In the genomic region with DNA sequence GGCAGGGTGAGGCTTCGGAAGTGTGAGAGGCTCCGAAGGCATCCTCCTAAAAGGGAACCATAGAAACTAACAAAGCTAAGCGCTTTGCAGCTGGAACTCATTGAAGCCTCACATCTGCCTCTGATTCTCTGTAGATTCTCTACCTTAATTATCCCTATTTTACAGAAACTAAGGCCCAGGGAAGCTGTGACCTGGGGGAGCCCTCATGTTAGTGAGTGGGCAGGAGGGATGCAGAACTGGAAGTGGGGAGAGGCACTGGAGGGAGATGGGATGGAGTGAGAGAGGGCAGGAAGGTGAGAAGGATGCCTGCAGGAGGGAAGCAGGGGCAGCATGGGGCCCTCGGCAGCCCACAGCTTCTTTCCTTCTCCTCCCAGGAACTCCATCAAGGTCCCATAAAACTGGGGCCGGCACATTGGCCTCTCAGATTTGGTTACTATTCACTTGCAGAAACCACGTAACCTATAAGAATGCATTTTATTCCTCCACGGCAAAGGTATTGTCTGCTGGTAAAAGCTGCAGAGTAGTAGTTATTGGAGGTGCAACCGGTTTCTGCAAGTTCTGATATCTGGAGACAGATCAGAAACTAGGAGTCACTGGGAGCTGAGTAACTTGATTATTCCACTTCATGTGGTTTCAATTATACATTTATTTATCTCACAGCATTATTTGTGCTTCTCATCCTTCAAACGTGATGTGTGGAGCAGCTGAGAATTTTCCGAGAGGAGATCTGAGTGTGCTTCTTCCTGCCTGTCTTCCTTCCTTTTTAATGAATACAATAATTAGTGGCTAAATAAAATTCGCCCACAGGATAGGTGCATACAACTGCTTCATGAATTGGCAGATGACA, we compare ENCODE assay signal across 18 cellular contexts. TPM values are rescaled to one million over a fixed set of nuclear protein-coding genes. Genes with fewer than 3 reads are reported as not detected.
A peak's percentile ranks its signal among the peaks of the same experiment; 100 is the strongest.
DNase-seq lines count a peak whose midpoint lies in the region; ATAC-seq, FAIRE-seq and TF ChIP-seq lines count a peak whose summit lies in the region.
"Had no signal": no experiment of that assay in that cellular context is flagged by ENCODE, and none has a peak within 500 bp of the region (broad histone marks: within the 10 kb centered on the region; RNA-seq: fewer than 3 reads in every experiment).

No MANE protein-coding gene starts in this region.

- intact Hi-C loops in Right ventricle myocardium superior (cut with DNase I): loop anchor here (5.0 kb wide), 3 partner anchors 302 to 772 kb away; a partner anchor contains a TSS

- H3K56ac ChIP-seq in H9 (ENCODE audit: insufficient read length, low read depth, low read length): no peak overlapping the region
- H3K56ac ChIP-seq in mesendoderm (ENCODE audit: low read length): peak overlapping the region; percentile 59

- H3K27me3 ChIP-seq in H9 (ENCODE audit: insufficient read depth, low read length) (no peaks in the 10 kb centered on the region; the same call in 1 of the 2 replicates), astrocyte (ENCODE audit: insufficient read depth, low read length) (peaks cover 14% of the 10 kb centered on the region), mesendoderm (ENCODE audit: insufficient read depth, low read length, poor library complexity) (no peaks in the 10 kb centered on the region)

- no peak overlapping the region for H3K14ac ChIP-seq in H9 (ENCODE audit: insufficient read depth, low read length)

- H4K5ac ChIP-seq in H9 (ENCODE audit: insufficient read length, low read depth, low read length) (no peak overlapping the region), mesendoderm (ENCODE audit: low read length) (no peak overlapping the region)

- no peak overlapping the region for H2BK20ac ChIP-seq in H9 (ENCODE audit: low read depth, low read length, poor library complexity, severe bottlenecking)

- no peak overlapping the region for H2BK12ac ChIP-seq in H9 (ENCODE audit: insufficient read length, low read depth, low read length)

- H3K23ac ChIP-seq in H9 (ENCODE audit: insufficient read length, low read depth, low read length): no peak overlapping the region
- no peak overlapping the region for H3K23ac ChIP-seq in mesendoderm (ENCODE audit: low read length)

- no CpG with 5 or more reads among the region's 11 CpGs for WGBS in H9 (ENCODE audit: extremely low coverage, insufficient read length, low lambda C conversion rate)
- WGBS in mesendoderm (ENCODE audit: extremely low coverage, insufficient coverage, low lambda C conversion rate): no CpG with 5 or more reads among the region's 11 CpGs

- no peak overlapping the region for H2AFZ ChIP-seq in H9 (ENCODE audit: low read length)
- no peak overlapping the region for H2AFZ ChIP-seq in astrocyte (ENCODE audit: low read depth, low read length)
- H2AFZ ChIP-seq: PC-9 had no signal

- H3K18ac ChIP-seq in H9 (ENCODE audit: insufficient read length, low read depth, low read length) (no peak overlapping the region), mesendoderm (ENCODE audit: low read length) (no peak overlapping the region)

- no peak overlapping the region for H2BK15ac ChIP-seq in H9 (ENCODE audit: low read depth, low read length)
- H2BK15ac ChIP-seq in mesendoderm (replicated peaks; ENCODE audit: low read depth): no peak overlapping the region

- H3K36me3 Mint-ChIP-seq in H9 (ENCODE audit: insufficient read depth in 1 of 3, low read depth in 3 of 3): no peaks in the 10 kb centered on the region
- no peaks in the 10 kb centered on the region for H3K36me3 Mint-ChIP-seq in astrocyte (ENCODE audit: low read depth, unreplicated experiment)
- H3K36me3 Mint-ChIP-seq: activated naive CD4-positive, alpha-beta T cell treated with anti-CD3 and anti-CD28 coated beads, Interleukin-2, amount 50 U/mL, for 24 hours; CD4-positive, CD25-positive, alpha-beta regulatory T cell had no signal

- H3K9ac ChIP-seq in H9 (ENCODE audit: extremely low read depth, insufficient read length, low read length): no peak overlapping the region
- no peak overlapping the region for H3K9ac ChIP-seq in astrocyte (ENCODE audit: low read length)
- peak overlapping the region; percentile 12 for H3K9ac ChIP-seq in mesendoderm (ENCODE audit: low read length)

- FAIRE-seq in astrocyte (lab: Jason Lieb, UNC): no peak
- FAIRE-seq: G401.6, keratinocyte had no signal

- H4K91ac ChIP-seq in H9 (ENCODE audit: insufficient read length, low read depth, low read length): no peak overlapping the region

- H3K9me3 Mint-ChIP-seq in H9 (no peaks in the 10 kb centered on the region; a peak in 1 of 5 replicates), astrocyte (ENCODE audit: unreplicated experiment) (no peaks in the 10 kb centered on the region)
- H3K9me3 Mint-ChIP-seq: activated naive CD4-positive, alpha-beta T cell treated with anti-CD3 and anti-CD28 coated beads, Interleukin-2, amount 50 U/mL, for 24 hours; activated T-helper 1 cell treated with anti-CD3 and anti-CD28 coated beads, Interleukin-12 subunit alpha, Interleukin-12 subunit beta, Interleukin-2, Interleukin-4 antibody, amounts not matched to agents 30 ng/mL and 10 ng/mL and 1 ng/mL, durations not matched to agents 14 hours and 24 hours and 36 hours; T-helper 1 cell treated with Interleukin-12 subunit alpha and Interleukin-12 subunit beta and Interleukin-4 antibody, amounts not matched to agents 30 μg/mL and 1 μg/mL, for 36 hours had no signal

- DNase-seq in AG20443 (ENCODE audit: low spot score): peak; percentile 10
- no peak for DNase-seq in H9
- no peak for DNase-seq in astrocyte (ENCODE audit: low read depth)
- peak; percentile 26 for DNase-seq in mesendoderm
- no peak for DNase-seq in COR-L47 (lab: John Stamatoyannopoulos, UW)
- no peak for DNase-seq in Right ventricle myocardium superior
- DNase-seq in GM19240 (ENCODE audit: insufficient read length, low spot score): no peak
- DNase-seq: SIG-M5 had no signal

- H2BK120ac ChIP-seq in H9 (ENCODE audit: low read depth, low read length, poor library complexity, severe bottlenecking) (no peak overlapping the region), mesendoderm (ENCODE audit: low read depth, low read length) (no peak overlapping the region)

- H3K79me1 ChIP-seq in H9 (ENCODE audit: insufficient read depth, low read depth, low read length, poor library complexity, severe bottlenecking) (no peaks in the 10 kb centered on the region), mesendoderm (ENCODE audit: low read length) (no peaks in the 10 kb centered on the region)

- H3K4me1 ChIP-seq in H9 (ENCODE audit: insufficient read depth, low read length) (no peaks in the 10 kb centered on the region), astrocyte (ENCODE audit: insufficient read depth, low read length) (peaks cover 3% of the 10 kb centered on the region), mesendoderm (ENCODE audit: control insufficient read depth, low read depth, low read length) (peaks cover 3% of the 10 kb centered on the region)

- H3K27me3 Mint-ChIP-seq in H9 (ENCODE audit: low read depth) (peaks cover 51% of the 10 kb centered on the region), astrocyte (ENCODE audit: low read depth, unreplicated experiment) (peaks cover 36% of the 10 kb centered on the region)

- no peak overlapping the region for H3T11ph ChIP-seq in H9 (ENCODE audit: low read length)

- H2AK5ac ChIP-seq in H9 (ENCODE audit: insufficient read length, low read length): no peak overlapping the region
- H2AK5ac ChIP-seq in mesendoderm (ENCODE audit: low read length): no peak overlapping the region

- H4K8ac ChIP-seq in H9 (replicated peaks; ENCODE audit: insufficient read length, low read depth, low read length): no peak overlapping the region
- H4K8ac ChIP-seq in mesendoderm (ENCODE audit: low read depth, low read length): no peak overlapping the region

- H3K36me3 ChIP-seq in astrocyte (ENCODE audit: insufficient read depth, low read length) (no peaks in the 10 kb centered on the region), mesendoderm (ENCODE audit: control insufficient read depth, insufficient read depth, low read length) (no peaks in the 10 kb centered on the region)
- H3K36me3 ChIP-seq: lower lobe of right lung, tibial artery had no signal

- H3K4me1 Mint-ChIP-seq in H9 (peaks cover 18 to 31% of the 10 kb centered on the region in 2 experiments), astrocyte (ENCODE audit: low read depth, unreplicated experiment) (peaks cover 10% of the 10 kb centered on the region)

- ATAC-seq in Right ventricle myocardium superior (ENCODE audit: poor library complexity) (no peak), HG03571 (IDR thresholded peaks at IDR 0.05; ENCODE audit: unreplicated experiment) (no peak)

- no peaks in the 10 kb centered on the region for H3K23me2 ChIP-seq in H9 (ENCODE audit: insufficient read length, low read depth, low read length, poor library complexity, severe bottlenecking)

- H4K20me1 ChIP-seq in H9 (ENCODE audit: control insufficient read depth, insufficient read depth, insufficient read length) (no peaks in the 10 kb centered on the region), astrocyte (ENCODE audit: insufficient read depth, low read length) (no peaks in the 10 kb centered on the region)

- H3K4me3 Mint-ChIP-seq in H9 (no peak overlapping the region), astrocyte (ENCODE audit: unreplicated experiment) (no peak overlapping the region)
- H3K4me3 Mint-ChIP-seq: T-helper 1 cell treated with Interleukin-12 subunit alpha and Interleukin-12 subunit beta and Interleukin-4 antibody, amounts not matched to agents 30 μg/mL and 1 μg/mL, for 36 hours had no signal

- H3K27ac ChIP-seq in H9 (ENCODE audit: insufficient read length, low read depth, low read length) (no peak overlapping the region), astrocyte (ENCODE audit: low read depth, low read length) (no peak overlapping the region), mesendoderm (ENCODE audit: low read depth, low read length) (no peak overlapping the region)
- H3K27ac ChIP-seq: PC-9, tibial artery had no signal

- no peak overlapping the region for H3K27ac Mint-ChIP-seq in H9
- peak overlapping the region; percentile 9 for H3K27ac Mint-ChIP-seq in astrocyte (ENCODE audit: unreplicated experiment)
- H3K27ac Mint-ChIP-seq: activated naive CD4-positive, alpha-beta T cell treated with anti-CD3 and anti-CD28 coated beads, Interleukin-2, amount 50 U/mL, for 24 hours; activated T-helper 1 cell treated with anti-CD3 and anti-CD28 coated beads, Interleukin-12 subunit alpha, Interleukin-12 subunit beta, Interleukin-2, Interleukin-4 antibody, amounts not matched to agents 30 ng/mL and 10 ng/mL and 1 ng/mL, durations not matched to agents 14 hours and 24 hours and 36 hours; CD4-positive, CD25-positive, alpha-beta regulatory T cell; T-helper 1 cell treated with Interleukin-12 subunit alpha and Interleukin-12 subunit beta and Interleukin-4 antibody, amounts not matched to agents 30 μg/mL and 1 μg/mL, for 36 hours had no signal

- no peak for TF ChIP-seq CTCF in H9 (conservative IDR thresholded peaks at IDR 0.05)
- TF ChIP-seq CTCF in astrocyte (IDR thresholded peaks at IDR 0.05; ENCODE audit: insufficient read depth, low read depth, low read length): no peak

- H3K4me3 ChIP-seq in astrocyte (ENCODE audit: insufficient read depth, low read depth, low read length) (no peak overlapping the region), mesendoderm (ENCODE audit: low read length) (no peak overlapping the region)
- H3K4me3 ChIP-seq: lower lobe of right lung, PC-9, tibial artery had no signal

- H3K79me2 ChIP-seq in H9 (ENCODE audit: insufficient read depth, low read length) (no peaks in the 10 kb centered on the region), astrocyte (ENCODE audit: insufficient read depth, low read length) (no peaks in the 10 kb centered on the region), mesendoderm (ENCODE audit: control insufficient read depth, insufficient read depth, low read length) (no peaks in the 10 kb centered on the region)

- H2BK5ac ChIP-seq in H9 (ENCODE audit: insufficient read length, low read length) (no peak overlapping the region), mesendoderm (ENCODE audit: low read length) (no peak overlapping the region)

- peak overlapping the region; percentile 4 for H3K4me2 ChIP-seq in H9 (ENCODE audit: insufficient read depth, insufficient read length, low read length)
- H3K4me2 ChIP-seq in astrocyte (ENCODE audit: low read length): no peak overlapping the region
- H3K4me2 ChIP-seq in mesendoderm (ENCODE audit: low read length): peak overlapping the region; percentile 23

- no peak overlapping the region for H3K4ac ChIP-seq in H9 (ENCODE audit: low read depth, low read length)
- no peak overlapping the region for H3K4ac ChIP-seq in mesendoderm (ENCODE audit: low read depth, low read length)

- no peaks in the 10 kb centered on the region for H3K9me3 ChIP-seq in H9 (ENCODE audit: control insufficient read depth, low read depth, low read length)
- no peaks in the 10 kb centered on the region for H3K9me3 ChIP-seq in astrocyte (ENCODE audit: insufficient read depth, low read depth, low read length)
- H3K9me3 ChIP-seq: lower lobe of right lung, tibial artery had no signal

RNA-seq across cellular contexts. Expression of a gene that starts 24.0 kb away (rescaled TPM):
- total RNA-seq in H9 (2021) (32.2 and 34.2 TPM in 2 replicates), astrocyte (21.1 TPM in 2 replicates), Right ventricle myocardium superior (8.3 TPM)
- polyA plus RNA-seq in mesendoderm (2013, experiment 1 of 2): 19.3 TPM
- 20.7 TPM for polyA plus RNA-seq in mesendoderm (2013, experiment 2 of 2)

RNA-seq across cellular contexts. Expression of a gene that starts 25.1 kb away (rescaled TPM):
- total RNA-seq in H9 (2021) (7.0 and 8.1 TPM in 2 replicates), astrocyte (7.6 and 11.1 TPM in 2 replicates), Right ventricle myocardium superior (5.4 TPM)
- polyA plus RNA-seq in mesendoderm (2013, experiment 1 of 2): 2.3 TPM
- 2.6 TPM for polyA plus RNA-seq in mesendoderm (2013, experiment 2 of 2)

Comparison
In these comparisons a context has a peak if more than half of its experiments do, and no peak if none do; other contexts are left out.
1. DNase-seq: peak in AG20443 (single experiment) and mesendoderm (single experiment); none in H9 (single experiment), astrocyte (single experiment), COR-L47 (single experiment), Right ventricle myocardium superior (single experiment) and GM19240 (single experiment).